9 cellular contexts compared by ENCODE assay signal in genomic region chrX:49071877-49072711, GRCh38. TPM values are rescaled to one million over a fixed set of nuclear protein-coding genes. Genes with fewer than 3 reads are reported as not detected.
A peak's percentile ranks its signal among the peaks of the same experiment; 100 is the strongest.
DNase-seq lines count a peak whose midpoint lies in the region; ATAC-seq, FAIRE-seq and TF ChIP-seq lines count a peak whose summit lies in the region.
"Had no signal": no experiment of that assay in that cellular context is flagged by ENCODE, and none has a peak within 500 bp of the region (broad histone marks: within the 10 kb centered on the region; RNA-seq: fewer than 3 reads in every experiment).

No MANE protein-coding gene starts in this region.

- intact Hi-C loops in HepG2 (cut with micrococcal nuclease; ENCODE audit: unreplicated experiment): no loop called here

- H4K20me1 ChIP-seq in Loucy (ENCODE audit: insufficient read depth, low read length, poor library complexity, severe bottlenecking) (no peaks in the 10 kb centered on the region), HepG2 (ENCODE audit: insufficient read depth, low read length) (no peaks in the 10 kb centered on the region)

- no peaks in the 10 kb centered on the region for H3K9me3 ChIP-seq in Loucy (ENCODE audit: insufficient read depth, low read depth, low read length)
- no peaks in the 10 kb centered on the region for H3K9me3 ChIP-seq in HepG2 (ENCODE audit: low read length)

- POLR2A ChIA-PET in HepG2 (lab: Yijun Ruan, JAX): no interaction called here

- H3K4me3 ChIP-seq in Loucy (ENCODE audit: low read length, poor library complexity, severe bottlenecking) (no peak overlapping the region), coronary artery (peak overlapping the region; percentile 73), HepG2 (replicated peaks in 1 of 3; ENCODE audit: insufficient read depth in 1 of 3, low read depth in 2 of 3, low read length in 3 of 3) (no peak overlapping the region)

- H3K4me1 ChIP-seq in Loucy (ENCODE audit: insufficient read depth, low read length, poor library complexity, severe bottlenecking) (peaks cover 2% of the 10 kb centered on the region), HepG2 (ENCODE audit: insufficient read depth, low read length) (no peaks in the 10 kb centered on the region)

- ATAC-seq in HepG2 (no peak), GM21526 (IDR thresholded peaks at IDR 0.05; ENCODE audit: low FRiP score, unreplicated experiment) (no peak), GM21619 (IDR thresholded peaks at IDR 0.05; ENCODE audit: unreplicated experiment) (no peak), GM18907 (IDR thresholded peaks at IDR 0.05; ENCODE audit: unreplicated experiment) (no peak)

- TF ChIP-seq EP300 in HepG2 (IDR thresholded peaks at IDR 0.05; ENCODE audit: low read depth in 2 of 2, low read length in 2 of 2) (no peak), HepG2 (CRISPR knock-in tag; IDR thresholded peaks at IDR 0.05; ENCODE audit: borderline replicate concordance) (no peak)

- no peak for FAIRE-seq in HepG2 (lab: Jason Lieb, UNC)

- WGBS in HepG2 (ENCODE audit: low lambda C conversion rate): 96% methylated on average over 24 of the region's 63 CpGs

- BruUV-seq in HepG2 (replicated peaks; lab: Mats Ljungman, UMichigan): no TSS peak

- H3K36me3 ChIP-seq in Loucy (ENCODE audit: insufficient read depth, low read length) (no peaks in the 10 kb centered on the region), HepG2 (replicated peaks in 1 of 2; ENCODE audit: control insufficient read depth in 1 of 2, insufficient read depth in 2 of 2, low read length in 2 of 2) (peaks cover 0 to 4% of the 10 kb centered on the region in 2 experiments; a peak in 2 of 5 replicates)

- peak overlapping the region; percentile 78 for H3K4me2 ChIP-seq in Loucy (ENCODE audit: low read depth, low read length, poor library complexity, severe bottlenecking)
- H3K4me2 ChIP-seq in HepG2 (ENCODE audit: low read depth, low read length): no peak overlapping the region

- no peak for TF ChIP-seq CTCF in Loucy (conservative IDR thresholded peaks at IDR 0.05; ENCODE audit: low read length)
- TF ChIP-seq CTCF in coronary artery (IDR thresholded peaks at IDR 0.05): no peak
- no peak for TF ChIP-seq CTCF in HepG2 (CRISPR knock-in tag; IDR thresholded peaks at IDR 0.05)

- H3K79me2 ChIP-seq in Loucy (ENCODE audit: insufficient read depth, low read length) (peaks cover 12% of the 10 kb centered on the region; the same call in 1 of the 2 replicates), HepG2 (ENCODE audit: insufficient read depth, low read length) (no peaks in the 10 kb centered on the region)

- CTCF ChIA-PET in HepG2 (lab: Yijun Ruan, JAX; ENCODE audit: low intra/inter-chr PET ratio, low total read pairs): no interaction called here

- DNase-seq in coronary artery (ENCODE audit: low spot score) (peak; percentile 88), HepG2 (ENCODE audit: low spot score) (no peak), substantia nigra (lab: John Stamatoyannopoulos, UW) (peak in 34 of 49 donors; percentile 1 to 66 (median 24)), HT-29 (ENCODE audit: low spot score) (no peak)

- no peaks in the 10 kb centered on the region for H3K9me2 ChIP-seq in Loucy (replicated peaks; ENCODE audit: low read depth, low read length)

- in situ Hi-C loops in HepG2 (cut with HindIII; ENCODE audit: extremely low pct_ligation_motif_present, low pct_unique_long_range_greater_than_20kb): no loop called here

- H3K27ac ChIP-seq in coronary artery (peak overlapping the region; percentile 30 to 85), HepG2 (ENCODE audit: extremely low read length, insufficient read depth, low read length) (no peak overlapping the region), substantia nigra (ENCODE audit: low read depth, low read length, poor library complexity, severe bottlenecking) (no peak overlapping the region)
- H3K27ac ChIP-seq: epithelial cell of prostate had no signal

- TF ChIP-seq POLR2A in HepG2 (IDR thresholded peaks at IDR 0.05; ENCODE audit: insufficient read depth in 1 of 2, low read depth in 2 of 2, low read length in 2 of 2): no peak

- H3K9ac ChIP-seq in Loucy (ENCODE audit: low read depth, low read length, poor library complexity, severe bottlenecking) (no peak overlapping the region), HepG2 (ENCODE audit: insufficient read depth, low read depth, low read length) (no peak overlapping the region)

- no peaks in the 10 kb centered on the region for H3K27me3 ChIP-seq in Loucy (ENCODE audit: insufficient read depth, low read length, poor library complexity, severe bottlenecking)
- no peaks in the 10 kb centered on the region for H3K27me3 ChIP-seq in HepG2 (ENCODE audit: control insufficient read depth in 1 of 2, insufficient read depth in 2 of 2, low read length in 2 of 2)

- no peak for TF ChIP-seq RAD21 in HepG2 (CRISPR knock-in tag; IDR thresholded peaks at IDR 0.05)

- H3F3A ChIP-seq in Loucy (ENCODE audit: low read depth): no peaks in the 10 kb centered on the region

- H2AFZ ChIP-seq in Loucy (ENCODE audit: low read length) (no peak overlapping the region), HepG2 (ENCODE audit: low read length) (no peak overlapping the region)

RNA-seq across cellular contexts. Expression of gene PRAF2, which starts 1.7 kb away (rescaled TPM):
- total RNA-seq in HepG2 (2016; rRNA removed; fragmentation: Illumina TruSeq; extraction: Trizol): 0.33 TPM in 1 of 2 replicates, not detected in the other
- not detected in 2 replicates for total RNA-seq in HepG2 (2016; cell fraction: cytosol; rRNA removed; fragmentation: Illumina TruSeq; extraction: Trizol; ENCODE audit: low read depth)
- 0.37 TPM in 1 of 2 replicates, not detected in the other for total RNA-seq in HepG2 (2016; cell fraction: insoluble cytoplasmic fraction; rRNA removed; fragmentation: Illumina TruSeq; extraction: Trizol)
- total RNA-seq in HepG2 (2016; cell fraction: membrane; rRNA removed; fragmentation: Illumina TruSeq; extraction: Trizol): not detected in 2 replicates
- total RNA-seq in HepG2 (2016; cell fraction: nucleus; rRNA removed; fragmentation: Illumina TruSeq; extraction: Trizol): 1.0 TPM in 1 of 2 replicates, not detected in the other
- polyA plus RNA-seq in HepG2 (2011; rRNA removed): 2.6 and 4.3 TPM in 2 replicates
- 0.94 and 1.1 TPM in 2 replicates for polyA plus RNA-seq in HepG2 (2011; cell fraction: cytosol; rRNA removed)
- 16.4 and 19.7 TPM in 2 replicates for polyA plus RNA-seq in HepG2 (2011; cell fraction: nucleus; rRNA removed)
- 2.0 and 3.1 TPM in 2 replicates for polyA plus RNA-seq in HepG2 (2012)
- 0.26 TPM in 1 of 2 replicates, not detected in the other for polyA plus RNA-seq in HepG2 (2016; cell fraction: cytosol; fragmentation: Illumina TruSeq; extraction: Trizol; ENCODE audit: low read depth)
- polyA plus RNA-seq in HepG2 (2016; cell fraction: insoluble cytoplasmic fraction; fragmentation: Illumina TruSeq; extraction: Trizol; ENCODE audit: low read depth): 0.58 TPM in 1 of 2 replicates, not detected in the other
- polyA plus RNA-seq in HepG2 (2016; cell fraction: membrane; fragmentation: Illumina TruSeq; extraction: Trizol; ENCODE audit: low read depth): 0.17 and 0.50 TPM in 2 replicates
- 3.4 and 4.5 TPM in 2 replicates for polyA plus RNA-seq in HepG2 (2016; cell fraction: nucleus; fragmentation: Illumina TruSeq; extraction: Trizol; ENCODE audit: insufficient read depth, low read depth)
- 0.84 and 7.9 TPM in 2 replicates for polyA minus RNA-seq in HepG2 (2011; rRNA and poly(A)+ RNA removed; ENCODE audit: low replicate concordance)
- not detected in 2 replicates for polyA minus RNA-seq in HepG2 (2011; cell fraction: cytosol; rRNA and poly(A)+ RNA removed)
- 1.7 and 5.3 TPM in 2 replicates for polyA minus RNA-seq in HepG2 (2011; cell fraction: nucleus; rRNA and poly(A)+ RNA removed)
- total RNA-seq in HT-29 (2014; rRNA removed; shearing (Covaris generic)): 0.15 and 0.57 TPM in 2 replicates

RNA-seq across cellular contexts. Expression of gene WDR45, which starts 7.6 kb away (rescaled TPM):
- 14.0 and 16.4 TPM in 2 replicates for total RNA-seq in HepG2 (2016; rRNA removed; fragmentation: Illumina TruSeq; extraction: Trizol)
- 18.4 and 20.2 TPM in 2 replicates for total RNA-seq in HepG2 (2016; cell fraction: cytosol; rRNA removed; fragmentation: Illumina TruSeq; extraction: Trizol; ENCODE audit: low read depth)
- total RNA-seq in HepG2 (2016; cell fraction: insoluble cytoplasmic fraction; rRNA removed; fragmentation: Illumina TruSeq; extraction: Trizol): 16.0 and 19.4 TPM in 2 replicates
- 18.8 and 22.7 TPM in 2 replicates for total RNA-seq in HepG2 (2016; cell fraction: membrane; rRNA removed; fragmentation: Illumina TruSeq; extraction: Trizol)
- 17.9 and 19.4 TPM in 2 replicates for total RNA-seq in HepG2 (2016; cell fraction: nucleus; rRNA removed; fragmentation: Illumina TruSeq; extraction: Trizol)
- polyA plus RNA-seq in HepG2 (2011; rRNA removed): 65.5 and 91.1 TPM in 2 replicates
- 48.7 and 57.4 TPM in 2 replicates for polyA plus RNA-seq in HepG2 (2011; cell fraction: cytosol; rRNA removed)
- polyA plus RNA-seq in HepG2 (2011; cell fraction: nucleus; rRNA removed): 386 and 474 TPM in 2 replicates
- 30.1 and 49.9 TPM in 2 replicates for polyA plus RNA-seq in HepG2 (2012)
- 15.5 and 17.3 TPM in 2 replicates for polyA plus RNA-seq in HepG2 (2016; cell fraction: cytosol; fragmentation: Illumina TruSeq; extraction: Trizol; ENCODE audit: low read depth)
- 18.7 and 19.8 TPM in 2 replicates for polyA plus RNA-seq in HepG2 (2016; cell fraction: insoluble cytoplasmic fraction; fragmentation: Illumina TruSeq; extraction: Trizol; ENCODE audit: low read depth)
- 14.2 and 18.3 TPM in 2 replicates for polyA plus RNA-seq in HepG2 (2016; cell fraction: membrane; fragmentation: Illumina TruSeq; extraction: Trizol; ENCODE audit: low read depth)
- polyA plus RNA-seq in HepG2 (2016; cell fraction: nucleus; fragmentation: Illumina TruSeq; extraction: Trizol; ENCODE audit: insufficient read depth, low read depth): 44.7 and 54.6 TPM in 2 replicates
- polyA minus RNA-seq in HepG2 (2011; rRNA and poly(A)+ RNA removed; ENCODE audit: low replicate concordance): 64.1 and 271 TPM in 2 replicates
- 14.8 and 18.8 TPM in 2 replicates for polyA minus RNA-seq in HepG2 (2011; cell fraction: cytosol; rRNA and poly(A)+ RNA removed)
- polyA minus RNA-seq in HepG2 (2011; cell fraction: nucleus; rRNA and poly(A)+ RNA removed): 53.6 and 83.3 TPM in 2 replicates
- 46.5 and 65.5 TPM in 2 replicates for total RNA-seq in HT-29 (2014; rRNA removed; shearing (Covaris generic))

RNA-seq across cellular contexts. Expression of gene CCDC120, which starts 13.3 kb away (rescaled TPM):
- 0.89 and 1.3 TPM in 2 replicates for total RNA-seq in HepG2 (2016; rRNA removed; fragmentation: Illumina TruSeq; extraction: Trizol)
- total RNA-seq in HepG2 (2016; cell fraction: cytosol; rRNA removed; fragmentation: Illumina TruSeq; extraction: Trizol; ENCODE audit: low read depth): 0.30 and 0.44 TPM in 2 replicates
- 0.61 and 1.2 TPM in 2 replicates for total RNA-seq in HepG2 (2016; cell fraction: insoluble cytoplasmic fraction; rRNA removed; fragmentation: Illumina TruSeq; extraction: Trizol)
- 0.83 and 0.90 TPM in 2 replicates for total RNA-seq in HepG2 (2016; cell fraction: membrane; rRNA removed; fragmentation: Illumina TruSeq; extraction: Trizol)
- 1.0 and 2.0 TPM in 2 replicates for total RNA-seq in HepG2 (2016; cell fraction: nucleus; rRNA removed; fragmentation: Illumina TruSeq; extraction: Trizol)
- 3.2 and 3.7 TPM in 2 replicates for polyA plus RNA-seq in HepG2 (2011; rRNA removed)
- 1.7 and 2.1 TPM in 2 replicates for polyA plus RNA-seq in HepG2 (2011; cell fraction: cytosol; rRNA removed)
- polyA plus RNA-seq in HepG2 (2011; cell fraction: nucleus; rRNA removed): 11.3 and 13.0 TPM in 2 replicates
- 3.2 and 3.9 TPM in 2 replicates for polyA plus RNA-seq in HepG2 (2012)
- polyA plus RNA-seq in HepG2 (2016; cell fraction: cytosol; fragmentation: Illumina TruSeq; extraction: Trizol; ENCODE audit: low read depth): 0.15 and 0.16 TPM in 2 replicates
- 2.4 and 3.0 TPM in 2 replicates for polyA plus RNA-seq in HepG2 (2016; cell fraction: insoluble cytoplasmic fraction; fragmentation: Illumina TruSeq; extraction: Trizol; ENCODE audit: low read depth)
- polyA plus RNA-seq in HepG2 (2016; cell fraction: membrane; fragmentation: Illumina TruSeq; extraction: Trizol; ENCODE audit: low read depth): 0.78 and 1.0 TPM in 2 replicates
- polyA plus RNA-seq in HepG2 (2016; cell fraction: nucleus; fragmentation: Illumina TruSeq; extraction: Trizol; ENCODE audit: insufficient read depth, low read depth): 7.3 TPM in 2 replicates
- polyA minus RNA-seq in HepG2 (2011; rRNA and poly(A)+ RNA removed; ENCODE audit: low replicate concordance): 3.1 and 4.9 TPM in 2 replicates
- 1.3 and 1.4 TPM in 2 replicates for polyA minus RNA-seq in HepG2 (2011; cell fraction: cytosol; rRNA and poly(A)+ RNA removed)
- 2.8 and 4.2 TPM in 2 replicates for polyA minus RNA-seq in HepG2 (2011; cell fraction: nucleus; rRNA and poly(A)+ RNA removed)
- total RNA-seq in HT-29 (2014; rRNA removed; shearing (Covaris generic)): 10.6 and 12.6 TPM in 2 replicates

RNA-seq across cellular contexts. Expression of gene TFE3, which starts 28.9 kb away (rescaled TPM):
- 8.8 and 12.3 TPM in 2 replicates for total RNA-seq in HepG2 (2016; rRNA removed; fragmentation: Illumina TruSeq; extraction: Trizol)
- 7.1 and 7.8 TPM in 2 replicates for total RNA-seq in HepG2 (2016; cell fraction: cytosol; rRNA removed; fragmentation: Illumina TruSeq; extraction: Trizol; ENCODE audit: low read depth)
- total RNA-seq in HepG2 (2016; cell fraction: insoluble cytoplasmic fraction; rRNA removed; fragmentation: Illumina TruSeq; extraction: Trizol): 7.3 and 11.4 TPM in 2 replicates
- 19.2 and 21.8 TPM in 2 replicates for total RNA-seq in HepG2 (2016; cell fraction: membrane; rRNA removed; fragmentation: Illumina TruSeq; extraction: Trizol)
- 7.7 and 10.3 TPM in 2 replicates for total RNA-seq in HepG2 (2016; cell fraction: nucleus; rRNA removed; fragmentation: Illumina TruSeq; extraction: Trizol)
- 8.3 and 13.1 TPM in 2 replicates for polyA plus RNA-seq in HepG2 (2011; rRNA removed)
- 7.3 and 11.0 TPM in 2 replicates for polyA plus RNA-seq in HepG2 (2011; cell fraction: cytosol; rRNA removed)
- polyA plus RNA-seq in HepG2 (2011; cell fraction: nucleus; rRNA removed): 18.5 and 24.4 TPM in 2 replicates
- polyA plus RNA-seq in HepG2 (2012): 13.3 and 22.4 TPM in 2 replicates
- 12.4 and 13.7 TPM in 2 replicates for polyA plus RNA-seq in HepG2 (2016; cell fraction: cytosol; fragmentation: Illumina TruSeq; extraction: Trizol; ENCODE audit: low read depth)
- 17.3 and 24.4 TPM in 2 replicates for polyA plus RNA-seq in HepG2 (2016; cell fraction: insoluble cytoplasmic fraction; fragmentation: Illumina TruSeq; extraction: Trizol; ENCODE audit: low read depth)
- 30.6 and 31.9 TPM in 2 replicates for polyA plus RNA-seq in HepG2 (2016; cell fraction: membrane; fragmentation: Illumina TruSeq; extraction: Trizol; ENCODE audit: low read depth)
- polyA plus RNA-seq in HepG2 (2016; cell fraction: nucleus; fragmentation: Illumina TruSeq; extraction: Trizol; ENCODE audit: insufficient read depth, low read depth): 31.0 and 32.9 TPM in 2 replicates
- 19.4 and 40.0 TPM in 2 replicates for polyA minus RNA-seq in HepG2 (2011; rRNA and poly(A)+ RNA removed; ENCODE audit: low replicate concordance)
- 13.7 and 14.2 TPM in 2 replicates for polyA minus RNA-seq in HepG2 (2011; cell fraction: cytosol; rRNA and poly(A)+ RNA removed)
- 12.0 and 14.9 TPM in 2 replicates for polyA minus RNA-seq in HepG2 (2011; cell fraction: nucleus; rRNA and poly(A)+ RNA removed)
- total RNA-seq in HT-29 (2014; rRNA removed; shearing (Covaris generic)): 46.6 and 53.6 TPM in 2 replicates

RNA-seq across cellular contexts. Expression of gene GPKOW, which starts 51.4 kb away (rescaled TPM):
- total RNA-seq in HepG2 (2016; rRNA removed; fragmentation: Illumina TruSeq; extraction: Trizol): 18.7 and 21.5 TPM in 2 replicates
- 1.9 and 2.4 TPM in 2 replicates for total RNA-seq in HepG2 (2016; cell fraction: cytosol; rRNA removed; fragmentation: Illumina TruSeq; extraction: Trizol; ENCODE audit: low read depth)
- total RNA-seq in HepG2 (2016; cell fraction: insoluble cytoplasmic fraction; rRNA removed; fragmentation: Illumina TruSeq; extraction: Trizol): 17.8 and 20.5 TPM in 2 replicates
- 4.0 and 4.1 TPM in 2 replicates for total RNA-seq in HepG2 (2016; cell fraction: membrane; rRNA removed; fragmentation: Illumina TruSeq; extraction: Trizol)
- total RNA-seq in HepG2 (2016; cell fraction: nucleus; rRNA removed; fragmentation: Illumina TruSeq; extraction: Trizol): 7.2 and 9.0 TPM in 2 replicates
- polyA plus RNA-seq in HepG2 (2011; rRNA removed): 22.6 and 26.2 TPM in 2 replicates
- polyA plus RNA-seq in HepG2 (2011; cell fraction: cytosol; rRNA removed): 27.2 and 29.3 TPM in 2 replicates
- 11.7 and 13.7 TPM in 2 replicates for polyA plus RNA-seq in HepG2 (2011; cell fraction: nucleus; rRNA removed)
- 14.0 and 17.6 TPM in 2 replicates for polyA plus RNA-seq in HepG2 (2012)
- polyA plus RNA-seq in HepG2 (2016; cell fraction: cytosol; fragmentation: Illumina TruSeq; extraction: Trizol; ENCODE audit: low read depth): 1.6 and 2.0 TPM in 2 replicates
- 21.6 and 21.9 TPM in 2 replicates for polyA plus RNA-seq in HepG2 (2016; cell fraction: insoluble cytoplasmic fraction; fragmentation: Illumina TruSeq; extraction: Trizol; ENCODE audit: low read depth)
- polyA plus RNA-seq in HepG2 (2016; cell fraction: membrane; fragmentation: Illumina TruSeq; extraction: Trizol; ENCODE audit: low read depth): 2.3 and 2.5 TPM in 2 replicates
- 11.4 and 12.8 TPM in 2 replicates for polyA plus RNA-seq in HepG2 (2016; cell fraction: nucleus; fragmentation: Illumina TruSeq; extraction: Trizol; ENCODE audit: insufficient read depth, low read depth)
- polyA minus RNA-seq in HepG2 (2011; rRNA and poly(A)+ RNA removed; ENCODE audit: low replicate concordance): 10.7 and 22.1 TPM in 2 replicates
- 9.2 and 12.6 TPM in 2 replicates for polyA minus RNA-seq in HepG2 (2011; cell fraction: cytosol; rRNA and poly(A)+ RNA removed)
- polyA minus RNA-seq in HepG2 (2011; cell fraction: nucleus; rRNA and poly(A)+ RNA removed): 8.0 and 8.5 TPM in 2 replicates
- total RNA-seq in HT-29 (2014; rRNA removed; shearing (Covaris generic)): 39.4 and 41.6 TPM in 2 replicates

Comparison
In these comparisons a context has a peak if more than half of its experiments do, and no peak if none do; other contexts are left out.
1. DNase-seq: peak in coronary artery (single experiment) and substantia nigra (34 of 49); none in HepG2 (single experiment) and HT-29 (single experiment).
2. H3K27ac ChIP-seq: peak in coronary artery (2 of 2); none in HepG2 (single experiment) and substantia nigra (single experiment).